ENCODE assay signal across 18 cellular contexts in genomic region chr1:63701187-63701586, GRCh38.
DNase-seq lines count a peak whose midpoint lies in the region; ATAC-seq and TF ChIP-seq lines count a peak whose summit lies in the region.
"Had no signal": no experiment of that assay in that cellular context is flagged by ENCODE, and none has a peak within 500 bp of the region (broad histone marks: within the 10 kb centered on the region; RNA-seq: fewer than 3 reads in every experiment).

No MANE protein-coding gene starts in this region.

- no peak overlapping the region for H3K23ac ChIP-seq in H9 (ENCODE audit: insufficient read length, low read depth, low read length)

- H2BK20ac ChIP-seq in H9 (ENCODE audit: low read depth, low read length, poor library complexity, severe bottlenecking) = no peak overlapping the region

- TF ChIP-seq CTCF in H9 (conservative IDR thresholded peaks at IDR 0.05) = no peak

- no peak overlapping the region for H3K18ac ChIP-seq in H9 (ENCODE audit: insufficient read length, low read depth, low read length)

- peaks cover 5% of the 10 kb centered on the region for H3K27me3 Mint-ChIP-seq in H9 (ENCODE audit: low read depth)
- H3K27me3 Mint-ChIP-seq: activated CD4-positive, alpha-beta T cell treated with anti-CD3 and anti-CD28 coated beads, Interleukin-2, amount 10 ng/mL, durations not matched to agents 7 days and 5 days had no signal

- H2BK12ac ChIP-seq in H9 (ENCODE audit: insufficient read length, low read depth, low read length) = no peak overlapping the region

- no peak overlapping the region for H3T11ph ChIP-seq in H9 (ENCODE audit: low read length)

- H3K9me3 ChIP-seq in BLaER1 (no peaks in the 10 kb centered on the region), H9 (ENCODE audit: control insufficient read depth, low read depth, low read length) (no peaks in the 10 kb centered on the region)
- H3K9me3 ChIP-seq: psoas muscle had no signal

- no peak overlapping the region for H3K4me3 ChIP-seq in BLaER1
- H3K4me3 ChIP-seq: psoas muscle had no signal

- H3K27ac Mint-ChIP-seq in H9 = no peak overlapping the region; a peak in 1 of 7 replicates
- H3K27ac Mint-ChIP-seq: activated CD4-positive, alpha-beta T cell treated with anti-CD3 and anti-CD28 coated beads, Interleukin-2, amount 10 ng/mL, durations not matched to agents 7 days and 5 days; activated naive CD4-positive, alpha-beta T cell treated with anti-CD3 and anti-CD28 coated beads, Interleukin-2, amount 50 U/mL, for 24 hours; naive thymus-derived CD8-positive, alpha-beta T cell had no signal

- H3K27ac ChIP-seq in BLaER1 (peak overlapping the region; percentile 98; the same call in 1 of the 2 replicates), H9 (ENCODE audit: insufficient read length, low read depth, low read length) (no peak overlapping the region)
- H3K27ac ChIP-seq: brain microvascular endothelial cell, psoas muscle had no signal

- no peak overlapping the region for H3K4me3 Mint-ChIP-seq in H9
- H3K4me3 Mint-ChIP-seq: activated CD4-positive, alpha-beta T cell treated with anti-CD3 and anti-CD28 coated beads, Interleukin-2, amount 10 ng/mL, durations not matched to agents 7 days and 5 days; activated naive CD4-positive, alpha-beta T cell treated with anti-CD3 and anti-CD28 coated beads, Interleukin-2, amount 50 U/mL, for 24 hours; naive thymus-derived CD8-positive, alpha-beta T cell had no signal

- no peaks in the 10 kb centered on the region for H3K36me3 ChIP-seq in BLaER1
- H3K36me3 ChIP-seq: brain microvascular endothelial cell had no signal

- no CpG with 5 or more reads among the region's 6 CpGs for WGBS in H9 (ENCODE audit: extremely low coverage, insufficient read length, low lambda C conversion rate)

- no peaks in the 10 kb centered on the region for H3K9me3 Mint-ChIP-seq in H9
- H3K9me3 Mint-ChIP-seq: activated CD4-positive, alpha-beta T cell treated with anti-CD3 and anti-CD28 coated beads, Interleukin-2, amount 10 ng/mL, durations not matched to agents 7 days and 5 days; activated naive CD4-positive, alpha-beta T cell treated with anti-CD3 and anti-CD28 coated beads, Interleukin-2, amount 50 U/mL, for 24 hours; naive thymus-derived CD8-positive, alpha-beta T cell had no signal

- H3K4me2 ChIP-seq in BLaER1 = peak overlapping the region; percentile 87
- H3K4me2 ChIP-seq in H9 (ENCODE audit: insufficient read depth, insufficient read length, low read length) = no peak overlapping the region

- no peak overlapping the region for H3K56ac ChIP-seq in H9 (ENCODE audit: insufficient read length, low read depth, low read length)

- no peak overlapping the region for H4K91ac ChIP-seq in H9 (ENCODE audit: insufficient read length, low read depth, low read length)

- H4K5ac ChIP-seq in H9 (ENCODE audit: insufficient read length, low read depth, low read length) = no peak overlapping the region

- no peak overlapping the region for H4K8ac ChIP-seq in H9 (replicated peaks; ENCODE audit: insufficient read length, low read depth, low read length)

- H3K14ac ChIP-seq in H9 (ENCODE audit: insufficient read depth, low read length) = no peak overlapping the region

- no peaks in the 10 kb centered on the region for H3K23me2 ChIP-seq in H9 (ENCODE audit: insufficient read length, low read depth, low read length, poor library complexity, severe bottlenecking)

- no peak overlapping the region for H2AFZ ChIP-seq in H9 (ENCODE audit: low read length)

- no peaks in the 10 kb centered on the region for H3K79me2 ChIP-seq in H9 (ENCODE audit: insufficient read depth, low read length)

- no peak overlapping the region for H2AK5ac ChIP-seq in H9 (ENCODE audit: insufficient read length, low read length)

- no peaks in the 10 kb centered on the region for H3K27me3 ChIP-seq in BLaER1
- no peaks in the 10 kb centered on the region for H3K27me3 ChIP-seq in H9 (ENCODE audit: insufficient read depth, low read length)
- H3K27me3 ChIP-seq: brain microvascular endothelial cell had no signal

- ATAC-seq in HG03097 (IDR thresholded peaks at IDR 0.05; ENCODE audit: low FRiP score, unreplicated experiment) (no peak), GM21717 (IDR thresholded peaks at IDR 0.05; ENCODE audit: unreplicated experiment) (no peak)
- ATAC-seq: naive thymus-derived CD8-positive, alpha-beta T cell; psoas muscle had no signal

- no peak overlapping the region for H2BK5ac ChIP-seq in H9 (ENCODE audit: insufficient read length, low read length)

- DNase-seq in DMS79 treated with DMSO at 0.1 percent for 48 hours (lab: John Stamatoyannopoulos, UW) = peak; percentile 87
- peak; percentile 51 for DNase-seq in NCI-H526 treated with DMSO at 0.1 percent for 48 hours (lab: John Stamatoyannopoulos, UW)
- peak; percentile 7 for DNase-seq in kidney tubule cell (ENCODE audit: low spot score)
- no peak for DNase-seq in GF-D8 (lab: John Stamatoyannopoulos, UW)
- DNase-seq in H9 = no peak
- DNase-seq: activated CD4-positive, alpha-beta T cell treated with anti-CD3 and anti-CD28 coated beads, Interleukin-2, amount 10 ng/mL, durations not matched to agents 7 days and 5 days; activated T-cell treated with anti-CD3 and anti-CD28 coated beads, Interleukin-2, amount 50 U/mL, for 1 hour; brain microvascular endothelial cell; Kasumi-1; naive thymus-derived CD8-positive, alpha-beta T cell; NCI-H187 treated with DMSO at 0.1 percent for 48 hours; psoas muscle; stimulated activated CD4-positive, alpha-beta T cell treated with anti-CD3 and anti-CD28 coated beads, Interleukin-15, amount 100 ng/mL, for 24 hours; T-helper 9 cell had no signal

- no peaks in the 10 kb centered on the region for H3K79me1 ChIP-seq in H9 (ENCODE audit: insufficient read depth, low read depth, low read length, poor library complexity, severe bottlenecking)

- H3K4ac ChIP-seq in H9 (ENCODE audit: low read depth, low read length) = no peak overlapping the region

- no peak overlapping the region for H2BK120ac ChIP-seq in H9 (ENCODE audit: low read depth, low read length, poor library complexity, severe bottlenecking)

- H3K4me1 ChIP-seq in BLaER1 = peaks cover 68% of the 10 kb centered on the region
- peaks cover 3% of the 10 kb centered on the region; the same call in 1 of the 2 replicates for H3K4me1 ChIP-seq in H9 (ENCODE audit: insufficient read depth, low read length)

- H3K9ac ChIP-seq in BLaER1 (no peak overlapping the region), H9 (ENCODE audit: extremely low read depth, insufficient read length, low read length) (no peak overlapping the region)

- no peaks in the 10 kb centered on the region for H4K20me1 ChIP-seq in BLaER1
- no peaks in the 10 kb centered on the region for H4K20me1 ChIP-seq in H9 (ENCODE audit: control insufficient read depth, insufficient read depth, insufficient read length)

- H3K4me1 Mint-ChIP-seq in H9 = peaks cover 17 to 18% of the 10 kb centered on the region in 2 experiments
- H3K4me1 Mint-ChIP-seq: activated CD4-positive, alpha-beta T cell treated with anti-CD3 and anti-CD28 coated beads, Interleukin-2, amount 10 ng/mL, durations not matched to agents 7 days and 5 days; activated naive CD4-positive, alpha-beta T cell treated with anti-CD3 and anti-CD28 coated beads, Interleukin-2, amount 50 U/mL, for 24 hours had no signal

- no peak overlapping the region for H2BK15ac ChIP-seq in H9 (ENCODE audit: low read depth, low read length)

- no peaks in the 10 kb centered on the region for H3K36me3 Mint-ChIP-seq in H9 (ENCODE audit: insufficient read depth in 1 of 3, low read depth in 3 of 3)
- H3K36me3 Mint-ChIP-seq: activated naive CD4-positive, alpha-beta T cell treated with anti-CD3 and anti-CD28 coated beads, Interleukin-2, amount 50 U/mL, for 24 hours; naive thymus-derived CD8-positive, alpha-beta T cell had no signal

Comparison
In these comparisons a context has a peak if more than half of its experiments do, and no peak if none do; other contexts are left out.
1. DNase-seq: peak in DMS79 treated with DMSO at 0.1 percent for 48 hours (single experiment), NCI-H526 treated with DMSO at 0.1 percent for 48 hours (single experiment) and kidney tubule cell (single experiment); none in GF-D8 (single experiment) and H9 (single experiment).